ENCODE assay signal across 1 cellular context in genomic region chr1:91120421-91120820, GRCh38.
TF ChIP-seq lines count a peak whose summit lies in the region.

No MANE protein-coding gene starts in this region.

TF ChIP-seq in GM23338, 12 proteins besides CTCF, POLR2A, EP300 and RAD21:
- TF ChIP-seq REST (IDR thresholded peaks at IDR 0.05; ENCODE audit: unreplicated experiment) (no peak), ZNF462 (CRISPR knock-in tag; IDR thresholded peaks at IDR 0.05) (no peak), STAT1 (IDR thresholded peaks at IDR 0.05; ENCODE audit: unreplicated experiment) (no peak), NANOG (IDR thresholded peaks at IDR 0.05; ENCODE audit: borderline replicate concordance) (no peak), JUNB (IDR thresholded peaks at IDR 0.05; ENCODE audit: unreplicated experiment) (no peak), POLR2AphosphoS5 (IDR thresholded peaks at IDR 0.05; ENCODE audit: low read depth) (no peak), ZNF114 (CRISPR knock-in tag; IDR thresholded peaks at IDR 0.05) (no peak), CREB1 (CRISPR knock-in tag; IDR thresholded peaks at IDR 0.05; ENCODE audit: low read depth) (no peak), EZH2 (IDR thresholded peaks at IDR 0.05; ENCODE audit: low read depth, unreplicated experiment) (no peak), EZH2phosphoT487 (IDR thresholded peaks at IDR 0.05; ENCODE audit: unreplicated experiment) (no peak), ZNF331 (CRISPR knock-in tag; IDR thresholded peaks at IDR 0.05; ENCODE audit: low read depth) (no peak)
- TF ChIP-seq, protein P1, sequence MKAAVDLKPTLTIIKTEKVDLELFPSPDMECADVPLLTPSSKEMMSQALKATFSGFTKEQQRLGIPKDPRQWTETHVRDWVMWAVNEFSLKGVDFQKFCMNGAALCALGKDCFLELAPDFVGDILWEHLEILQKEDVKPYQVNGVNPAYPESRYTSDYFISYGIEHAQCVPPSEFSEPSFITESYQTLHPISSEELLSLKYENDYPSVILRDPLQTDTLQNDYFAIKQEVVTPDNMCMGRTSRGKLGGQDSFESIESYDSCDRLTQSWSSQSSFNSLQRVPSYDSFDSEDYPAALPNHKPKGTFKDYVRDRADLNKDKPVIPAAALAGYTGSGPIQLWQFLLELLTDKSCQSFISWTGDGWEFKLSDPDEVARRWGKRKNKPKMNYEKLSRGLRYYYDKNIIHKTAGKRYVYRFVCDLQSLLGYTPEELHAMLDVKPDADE (IDR thresholded peaks at IDR 0.05), result no peak
